Comparison of ENCODE assay signal across 14 cellular contexts in genomic region chr12:123475256-123475703, GRCh38. TPM values are rescaled to one million over a fixed set of nuclear protein-coding genes. Genes with fewer than 3 reads are reported as not detected.
A peak's percentile ranks its signal among the peaks of the same experiment; 100 is the strongest.
DNase-seq lines count a peak whose midpoint lies in the region; ATAC-seq, FAIRE-seq and TF ChIP-seq lines count a peak whose summit lies in the region.
"Had no signal": no experiment of that assay in that cellular context is flagged by ENCODE, and none has a peak within 500 bp of the region (broad histone marks: within the 10 kb centered on the region; RNA-seq: fewer than 3 reads in every experiment).

No MANE protein-coding gene starts in this region.

- in situ Hi-C loops in K562 (cut with MboI), result no loop called here

- H3K4me1 Mint-ChIP-seq in CD4-positive, CD25-positive, alpha-beta regulatory T cell, result peaks cover 8 to 54% (median 32%) of the 10 kb centered on the region in 4 donors
- H3K4me1 Mint-ChIP-seq in nephron progenitor cell, result peaks cover 31% of the 10 kb centered on the region

- peak overlapping the region; percentile 67 for H3K27ac ChIP-seq in CD4-positive, CD25-positive, alpha-beta regulatory T cell (ENCODE audit: insufficient read depth, low read length, poor library complexity, severe bottlenecking)
- H3K27ac ChIP-seq in K562 (ENCODE audit: extremely low read depth, low read depth, low read length), result no peak overlapping the region

- no peaks in the 10 kb centered on the region for H3K9me3 ChIP-seq in CD4-positive, CD25-positive, alpha-beta regulatory T cell (ENCODE audit: control insufficient read depth in 2 of 2, low read length in 2 of 2)
- H3K9me3 ChIP-seq in K562 (replicated peaks; ENCODE audit: control insufficient read depth, insufficient read depth, low read depth, low read length), result no peaks in the 10 kb centered on the region

- ATAC-seq in CD4-positive, CD25-positive, alpha-beta regulatory T cell (ENCODE audit: low read depth in 2 of 2), result peak; percentile 22 to 30
- no peak for ATAC-seq in K562
- ATAC-seq: activated CD8-positive, alpha-beta memory T cell treated with anti-CD3 and anti-CD28 coated beads, Interleukin-2, amount 10 ng/mL, durations not matched to agents 7 days and 5 days; Panc1 had no signal

- no peak overlapping the region for H2AFZ ChIP-seq in K562 (ENCODE audit: low read depth, low read length)

- H3K27ac Mint-ChIP-seq in CD4-positive, CD25-positive, alpha-beta regulatory T cell, result peak overlapping the region; percentile 95 to 100 (median 96)
- peak overlapping the region; percentile 97 for H3K27ac Mint-ChIP-seq in nephron progenitor cell
- H3K27ac Mint-ChIP-seq: activated CD8-positive, alpha-beta memory T cell treated with anti-CD3 and anti-CD28 coated beads, Interleukin-2, amount 10 ng/mL, durations not matched to agents 7 days and 5 days; progenitor cell of endocrine pancreas had no signal

- TF ChIP-seq CTCF in K562 (IDR thresholded peaks at IDR 0.05 in 2 of 3, conservative IDR thresholded peaks at IDR 0.05 in 1 of 3; ENCODE audit: insufficient read depth in 2 of 3, low read depth in 1 of 3, low read length in 3 of 3) (no peak), nephron progenitor cell (IDR thresholded peaks at IDR 0.05) (no peak)

- no peak for DNase-seq in CD4-positive, CD25-positive, alpha-beta regulatory T cell
- DNase-seq in K562 (ENCODE audit: extremely low read depth in 1 of 4, low spot score in 3 of 4) (no peak), nephron progenitor cell (no peak), SW 1271 (lab: John Stamatoyannopoulos, UW) (no peak), NCI-H226 (no peak), ecto neural progenitor cell (ENCODE audit: low spot score) (no peak)
- DNase-seq: activated CD8-positive, alpha-beta memory T cell treated with anti-CD3 and anti-CD28 coated beads, Interleukin-2, amount 10 ng/mL, durations not matched to agents 7 days and 5 days; NCI-H1048; NCI-H446 treated with DMSO at 0.1 percent for 48 hours; T1000 had no signal

- H3K79me2 ChIP-seq in K562 (ENCODE audit: control insufficient read depth, insufficient read depth, low read length), result no peaks in the 10 kb centered on the region

- intact Hi-C loops in K562 (cut with micrococcal nuclease), result no loop called here

- no peaks in the 10 kb centered on the region for H4K20me1 ChIP-seq in K562 (replicated peaks; ENCODE audit: control insufficient read depth, insufficient read depth, low read length)

- no peaks in the 10 kb centered on the region for H3K9me3 Mint-ChIP-seq in CD4-positive, CD25-positive, alpha-beta regulatory T cell
- H3K9me3 Mint-ChIP-seq in nephron progenitor cell, result no peaks in the 10 kb centered on the region

- 80% methylated on average over 15 of the region's 15 CpGs for WGBS in K562 (ENCODE audit: insufficient coverage, low coverage, missing lambda C conversion rate)

- peak overlapping the region; percentile 63 for H3K4me3 ChIP-seq in CD4-positive, CD25-positive, alpha-beta regulatory T cell (ENCODE audit: low read depth, low read length)
- H3K4me3 ChIP-seq in K562, result no peak overlapping the region

- no TSS peak for BruUV-seq in K562 (replicated peaks; lab: Mats Ljungman, UMichigan)

- POLR2A ChIA-PET in K562 (lab: Yijun Ruan, JAX), result interaction anchor here (1.0 to 2.1 kb wide), 4 partner anchors 7 to 15 kb away, joined by 3 to 8 read pairs (median 4); no protein-coding TSS in a partner anchor

- H3K4me3 Mint-ChIP-seq in CD4-positive, CD25-positive, alpha-beta regulatory T cell, result peak overlapping the region; percentile 70 to 88 (median 82)
- peak overlapping the region; percentile 58 for H3K4me3 Mint-ChIP-seq in nephron progenitor cell
- H3K4me3 Mint-ChIP-seq: activated CD8-positive, alpha-beta memory T cell treated with anti-CD3 and anti-CD28 coated beads, Interleukin-2, amount 10 ng/mL, durations not matched to agents 7 days and 5 days had no signal

- TF ChIP-seq RAD21 in K562 (CRISPR knock-in tag; conservative IDR thresholded peaks at IDR 0.05 in 1 of 2, IDR thresholded peaks at IDR 0.05 in 1 of 2), result no peak

- peaks cover 32% of the 10 kb centered on the region for H3K36me3 Mint-ChIP-seq in CD4-positive, CD25-positive, alpha-beta regulatory T cell
- H3K36me3 Mint-ChIP-seq in nephron progenitor cell (ENCODE audit: low read depth), result peaks cover 73% of the 10 kb centered on the region

- TF ChIP-seq POLR2A in GM19193 (IDR thresholded peaks at IDR 0.05; ENCODE audit: extremely low read depth, insufficient read depth, insufficient read length) (peak; percentile 27), K562 (conservative IDR thresholded peaks at IDR 0.05) (no peak)

- H3K9ac ChIP-seq in K562 (ENCODE audit: insufficient read depth in 1 of 2, low read depth in 2 of 2, low read length in 2 of 2), result peak overlapping the region in 1 of 2 experiments; percentile 78; a peak in 2 of 4 replicates

- peaks cover 24% of the 10 kb centered on the region for H3K4me1 ChIP-seq in CD4-positive, CD25-positive, alpha-beta regulatory T cell (ENCODE audit: control insufficient read depth, insufficient read depth, low read length, poor library complexity, severe bottlenecking)
- H3K4me1 ChIP-seq in K562 (replicated peaks in 1 of 2; ENCODE audit: control insufficient read depth in 2 of 2, insufficient read depth in 2 of 2, low read length in 2 of 2), result peaks cover 0 to 6% of the 10 kb centered on the region in 2 experiments; a peak in 2 of 5 replicates

- peaks cover 19% of the 10 kb centered on the region for H3K36me3 ChIP-seq in CD4-positive, CD25-positive, alpha-beta regulatory T cell (ENCODE audit: control insufficient read depth, insufficient read depth, low read length)
- peaks cover 47% of the 10 kb centered on the region; the same call in 2 of the 3 replicates for H3K36me3 ChIP-seq in K562 (ENCODE audit: control insufficient read depth, insufficient read depth, low read length)

- CTCF ChIA-PET in K562 (lab: Yijun Ruan, JAX; ENCODE audit: low intra/inter-chr PET ratio), result no interaction called here

- H3K4me2 ChIP-seq in K562 (ENCODE audit: insufficient read depth, low read length), result no peak overlapping the region

- no peaks in the 10 kb centered on the region for H3K27me3 Mint-ChIP-seq in CD4-positive, CD25-positive, alpha-beta regulatory T cell
- H3K27me3 Mint-ChIP-seq in nephron progenitor cell (ENCODE audit: low read depth, poor library complexity), result peaks cover 3% of the 10 kb centered on the region
- H3K27me3 Mint-ChIP-seq: activated CD8-positive, alpha-beta memory T cell treated with anti-CD3 and anti-CD28 coated beads, Interleukin-2, amount 10 ng/mL, durations not matched to agents 7 days and 5 days; progenitor cell of endocrine pancreas had no signal

- no peak for TF ChIP-seq EP300 in K562 (IDR thresholded peaks at IDR 0.05; ENCODE audit: low read length)

- peak; percentile 32 for FAIRE-seq in K562 (lab: Jason Lieb, UNC)
- FAIRE-seq: endothelial cell of umbilical vein had no signal

- H3K9me1 ChIP-seq in K562 (ENCODE audit: control insufficient read depth, insufficient read depth, low read length), result no peaks in the 10 kb centered on the region

- H3K27me3 ChIP-seq in CD4-positive, CD25-positive, alpha-beta regulatory T cell (ENCODE audit: control insufficient read depth, insufficient read depth, low read length), result no peaks in the 10 kb centered on the region
- H3K27me3 ChIP-seq in K562 (ENCODE audit: control insufficient read depth in 2 of 2, insufficient read depth in 2 of 2, low read length in 2 of 2), result no peaks in the 10 kb centered on the region

RNA-seq across cellular contexts. Expression of gene SNRNP35, which starts 17.3 kb away (rescaled TPM):
- total RNA-seq in CD4-positive, CD25-positive, alpha-beta regulatory T cell, result 47.8 TPM
- polyA plus RNA-seq in CD4-positive, CD25-positive, alpha-beta regulatory T cell, result 10 to 100 TPM; 43.5 to 54.4 (median 46.0) TPM
- 97.2 and 98.0 TPM in 2 replicates for total RNA-seq in K562 (2011; cell fraction: chromatin; rRNA removed; ENCODE audit: low replicate concordance)
- total RNA-seq in K562 (2011; cell fraction: nucleolus; rRNA removed), result 59.7 and 66.3 TPM in 2 replicates
- total RNA-seq in K562 (2011; cell fraction: nucleoplasm; rRNA removed), result 90.6 and 134 TPM in 2 replicates
- total RNA-seq in K562 (2014; rRNA removed) (24.5 and 26.0 TPM in 2 replicates), K562 (2014; rRNA removed; fragmentation: Illumina TruSeq; extraction: Trizol) (25.5 and 25.8 TPM in 2 replicates), K562 (2015; rRNA removed; fragmentation: Illumina TruSeq; extraction: Trizol) (28.1 and 31.9 TPM in 2 replicates), K562 (2021) (12.8 and 17.7 TPM in 2 replicates)
- polyA plus RNA-seq in K562 (2011; rRNA removed) (17.5 and 21.8 TPM in 2 replicates), K562 (2014; fragmentation: Illumina TruSeq; extraction: Trizol) (29.1 and 33.7 TPM in 2 replicates), K562 (2014; fragmentation: Nextera tagmentation; extraction: Ambion mirVana) (10 to 100 TPM; 19.5 to 41.0 TPM), K562 (2014; rRNA removed) (31.8 and 42.0 TPM in 2 replicates)
- 15.6 and 19.9 TPM in 2 replicates for polyA plus RNA-seq in K562 (2011; cell fraction: cytosol; rRNA removed)
- polyA plus RNA-seq in K562 (2011; cell fraction: nucleus; rRNA removed), result 25.4 and 37.5 TPM in 2 replicates
- polyA plus RNA-seq in K562 (2012), result 23.3 and 32.3 TPM in 2 replicates
- polyA minus RNA-seq in K562 (2011; rRNA and poly(A)+ RNA removed), result 16.6 and 17.8 TPM in 2 replicates
- 10.6 and 10.9 TPM in 2 replicates for polyA minus RNA-seq in K562 (2011; cell fraction: cytosol; rRNA and poly(A)+ RNA removed)
- polyA minus RNA-seq in K562 (2011; cell fraction: nucleus; rRNA and poly(A)+ RNA removed), result 16.2 and 20.1 TPM in 2 replicates

RNA-seq across cellular contexts. Expression of gene RILPL2, which starts 38.8 kb away (rescaled TPM):
- total RNA-seq in CD4-positive, CD25-positive, alpha-beta regulatory T cell, result 14.7 TPM
- polyA plus RNA-seq in CD4-positive, CD25-positive, alpha-beta regulatory T cell, result 10 to 100 TPM; 10.2 to 15.5 (median 10.9) TPM
- 1.4 and 2.2 TPM in 2 replicates for total RNA-seq in K562 (2011; cell fraction: chromatin; rRNA removed; ENCODE audit: low replicate concordance)
- total RNA-seq in K562 (2011; cell fraction: nucleolus; rRNA removed), result 1.4 and 1.5 TPM in 2 replicates
- 1.8 and 2.7 TPM in 2 replicates for total RNA-seq in K562 (2011; cell fraction: nucleoplasm; rRNA removed)
- total RNA-seq in K562 (2014; rRNA removed), result 5.6 and 6.2 TPM in 2 replicates
- total RNA-seq in K562 (2014; rRNA removed; fragmentation: Illumina TruSeq; extraction: Trizol), result 2.9 and 3.5 TPM in 2 replicates
- total RNA-seq in K562 (2015; rRNA removed; fragmentation: Illumina TruSeq; extraction: Trizol), result 4.6 and 5.0 TPM in 2 replicates
- total RNA-seq in K562 (2021), result 3.8 and 4.8 TPM in 2 replicates
- polyA plus RNA-seq in K562 (2011; rRNA removed), result 3.8 and 4.6 TPM in 2 replicates
- polyA plus RNA-seq in K562 (2011; cell fraction: cytosol; rRNA removed), result 2.4 and 2.6 TPM in 2 replicates
- 0.95 and 1.3 TPM in 2 replicates for polyA plus RNA-seq in K562 (2011; cell fraction: nucleus; rRNA removed)
- 4.9 and 8.8 TPM in 2 replicates for polyA plus RNA-seq in K562 (2012)
- polyA plus RNA-seq in K562 (2014; fragmentation: Illumina TruSeq; extraction: Trizol), result 4.3 and 5.5 TPM in 2 replicates
- under 1 TPM; 0.61 to 0.73 TPM for polyA plus RNA-seq in K562 (2014; fragmentation: Nextera tagmentation; extraction: Ambion mirVana)
- 5.8 and 5.9 TPM in 2 replicates for polyA plus RNA-seq in K562 (2014; rRNA removed)
- polyA minus RNA-seq in K562 (2011; rRNA and poly(A)+ RNA removed), result 1.7 and 2.4 TPM in 2 replicates
- 1.5 and 1.8 TPM in 2 replicates for polyA minus RNA-seq in K562 (2011; cell fraction: cytosol; rRNA and poly(A)+ RNA removed)
- polyA minus RNA-seq in K562 (2011; cell fraction: nucleus; rRNA and poly(A)+ RNA removed), result 0.54 and 0.89 TPM in 2 replicates

RNA-seq across cellular contexts. Expression of gene RILPL1, which starts 58.2 kb away (rescaled TPM):
- total RNA-seq in CD4-positive, CD25-positive, alpha-beta regulatory T cell, result 6.6 TPM
- polyA plus RNA-seq in CD4-positive, CD25-positive, alpha-beta regulatory T cell, result under 1 TPM; 0.13 to 0.49 (median 0.32) TPM
- total RNA-seq in K562 (2011; cell fraction: chromatin; rRNA removed; ENCODE audit: low replicate concordance), result 26.0 and 37.1 TPM in 2 replicates
- total RNA-seq in K562 (2011; cell fraction: nucleolus; rRNA removed), result 16.8 and 21.4 TPM in 2 replicates
- total RNA-seq in K562 (2011; cell fraction: nucleoplasm; rRNA removed), result 23.3 and 34.0 TPM in 2 replicates
- total RNA-seq in K562 (2014; rRNA removed), result 10.0 and 15.2 TPM in 2 replicates
- total RNA-seq in K562 (2014; rRNA removed; fragmentation: Illumina TruSeq; extraction: Trizol), result 2.2 and 3.8 TPM in 2 replicates
- total RNA-seq in K562 (2015; rRNA removed; fragmentation: Illumina TruSeq; extraction: Trizol), result 5.1 and 5.8 TPM in 2 replicates
- 10.6 and 12.1 TPM in 2 replicates for total RNA-seq in K562 (2021)
- 8.6 and 11.7 TPM in 2 replicates for polyA plus RNA-seq in K562 (2011; rRNA removed)
- polyA plus RNA-seq in K562 (2011; cell fraction: cytosol; rRNA removed), result 15.1 and 17.0 TPM in 2 replicates
- polyA plus RNA-seq in K562 (2011; cell fraction: nucleus; rRNA removed), result 16.2 and 23.6 TPM in 2 replicates
- polyA plus RNA-seq in K562 (2012), result 8.3 and 11.4 TPM in 2 replicates
- polyA plus RNA-seq in K562 (2014; fragmentation: Illumina TruSeq; extraction: Trizol), result 7.8 and 8.8 TPM in 2 replicates
- under 1 TPM; 0.25 to 0.36 TPM for polyA plus RNA-seq in K562 (2014; fragmentation: Nextera tagmentation; extraction: Ambion mirVana)
- 9.4 and 9.6 TPM in 2 replicates for polyA plus RNA-seq in K562 (2014; rRNA removed)
- 6.4 and 8.2 TPM in 2 replicates for polyA minus RNA-seq in K562 (2011; rRNA and poly(A)+ RNA removed)
- polyA minus RNA-seq in K562 (2011; cell fraction: cytosol; rRNA and poly(A)+ RNA removed), result 8.4 and 11.6 TPM in 2 replicates
- 7.7 and 9.6 TPM in 2 replicates for polyA minus RNA-seq in K562 (2011; cell fraction: nucleus; rRNA and poly(A)+ RNA removed)
